In genomic region chr1:183734600-183735036, GRCh38 we compare ENCODE assay signal across 13 cellular contexts.
A peak's percentile ranks its signal among the peaks of the same experiment; 100 is the strongest.
DNase-seq lines count a peak whose midpoint lies in the region; ATAC-seq and TF ChIP-seq lines count a peak whose summit lies in the region.
"Had no signal": no experiment of that assay in that cellular context is flagged by ENCODE, and none has a peak within 500 bp of the region (broad histone marks: within the 10 kb centered on the region; RNA-seq: fewer than 3 reads in every experiment).

No MANE protein-coding gene starts in this region.

- H3K36me3 ChIP-seq in lower lobe of right lung, result no peaks in the 10 kb centered on the region

- H3K4me3 Mint-ChIP-seq in stimulated activated effector memory CD8-positive, alpha-beta T cell treated with anti-CD3 and anti-CD28 coated beads, Interleukin-12 subunit alpha, Interleukin-12 subunit beta, amount 100 ng/mL, for 72 hours, result no peak overlapping the region
- H3K4me3 Mint-ChIP-seq: stimulated activated naive CD8-positive, alpha-beta T cell treated with anti-CD3 and anti-CD28 coated beads, Interleukin-15, amount 100 ng/mL, for 72 hours; T-helper 1 cell treated with Interleukin-12 subunit alpha and Interleukin-12 subunit beta and Interleukin-4 antibody, amounts not matched to agents 30 μg/mL and 1 μg/mL, for 36 hours had no signal

- intact Hi-C loops in lower lobe of right lung (cut with DNase I), result no loop called here

- TF ChIP-seq CTCF in lower lobe of right lung (IDR thresholded peaks at IDR 0.05), result no peak

- H3K9me3 ChIP-seq in lower lobe of right lung, result no peaks in the 10 kb centered on the region

- no peak overlapping the region for H3K4me3 ChIP-seq in lower lobe of right lung

- H3K27ac Mint-ChIP-seq in stimulated activated effector memory CD8-positive, alpha-beta T cell treated with anti-CD3 and anti-CD28 coated beads, Interleukin-12 subunit alpha, Interleukin-12 subunit beta, amount 100 ng/mL, for 72 hours, result no peak overlapping the region
- H3K27ac Mint-ChIP-seq: activated T-helper 2 cell treated with anti-CD3 and anti-CD28 coated beads, Interferon-gamma antibody, Interleukin-2, Interleukin-4, amounts not matched to agents 10 μg/mL and 5 μg/mL and 100 μg/mL, durations not matched to agents 14 hours and 24 hours and 36 hours; T-helper 1 cell treated with Interleukin-12 subunit alpha and Interleukin-12 subunit beta and Interleukin-4 antibody, amounts not matched to agents 30 μg/mL and 1 μg/mL, for 36 hours had no signal

- H3K4me1 ChIP-seq in lower lobe of right lung, result peaks cover 21% of the 10 kb centered on the region

- H3K36me3 Mint-ChIP-seq in stimulated activated effector memory CD8-positive, alpha-beta T cell treated with anti-CD3 and anti-CD28 coated beads, Interleukin-12 subunit alpha, Interleukin-12 subunit beta, amount 100 ng/mL, for 72 hours, result no peaks in the 10 kb centered on the region

- H3K9me3 Mint-ChIP-seq in stimulated activated effector memory CD8-positive, alpha-beta T cell treated with anti-CD3 and anti-CD28 coated beads, Interleukin-12 subunit alpha, Interleukin-12 subunit beta, amount 100 ng/mL, for 72 hours, result no peaks in the 10 kb centered on the region
- H3K9me3 Mint-ChIP-seq: activated T-helper 2 cell treated with anti-CD3 and anti-CD28 coated beads, Interferon-gamma antibody, Interleukin-2, Interleukin-4, amounts not matched to agents 10 μg/mL and 5 μg/mL and 100 μg/mL, durations not matched to agents 14 hours and 24 hours and 36 hours; stimulated activated naive CD8-positive, alpha-beta T cell treated with anti-CD3 and anti-CD28 coated beads, Interleukin-15, amount 100 ng/mL, for 72 hours; T-helper 1 cell treated with Interleukin-12 subunit alpha and Interleukin-12 subunit beta and Interleukin-4 antibody, amounts not matched to agents 30 μg/mL and 1 μg/mL, for 36 hours had no signal

- H3K27ac ChIP-seq in lower lobe of right lung, result peak overlapping the region; percentile 9

- peaks cover 6% of the 10 kb centered on the region for H3K4me1 Mint-ChIP-seq in stimulated activated effector memory CD8-positive, alpha-beta T cell treated with anti-CD3 and anti-CD28 coated beads, Interleukin-12 subunit alpha, Interleukin-12 subunit beta, amount 100 ng/mL, for 72 hours
- H3K4me1 Mint-ChIP-seq: stimulated activated naive CD8-positive, alpha-beta T cell treated with anti-CD3 and anti-CD28 coated beads, Interleukin-15, amount 100 ng/mL, for 72 hours had no signal

- ATAC-seq in lower lobe of right lung (peak; percentile 38 to 57), HG02571 (IDR thresholded peaks at IDR 0.05; ENCODE audit: unreplicated experiment) (no peak)
- no peak for ATAC-seq in stimulated activated effector memory CD8-positive, alpha-beta T cell treated with anti-CD3 and anti-CD28 coated beads, Interleukin-12 subunit alpha, Interleukin-12 subunit beta, amount 100 ng/mL, for 72 hours
- ATAC-seq: esophagus mucosa; stimulated activated naive CD8-positive, alpha-beta T cell treated with anti-CD3 and anti-CD28 coated beads, Interleukin-15, amount 100 ng/mL, for 72 hours had no signal

- DNase-seq in MV-4-11 (lab: John Stamatoyannopoulos, UW) (peak; percentile 10), epidermal melanocyte (ENCODE audit: insufficient read length, low spot score) (peak; percentile 18), lower lobe of right lung (no peak), superior temporal gyrus (ENCODE audit: extremely low spot score) (peak; percentile 55), NCI-H345 treated with DMSO at 0.1 percent for 48 hours (lab: John Stamatoyannopoulos, UW; ENCODE audit: unreplicated experiment) (no peak)
- DNase-seq in stimulated activated effector memory CD8-positive, alpha-beta T cell treated with anti-CD3 and anti-CD28 coated beads, Interleukin-12 subunit alpha, Interleukin-12 subunit beta, amount 100 ng/mL, for 72 hours (ENCODE audit: low spot score in 2 of 2), result no peak
- no peak for DNase-seq in central memory CD4-positive, alpha-beta T cell
- DNase-seq: NCI-H187; stimulated activated naive CD8-positive, alpha-beta T cell treated with anti-CD3 and anti-CD28 coated beads, Interleukin-15, amount 100 ng/mL, for 72 hours had no signal

- no peaks in the 10 kb centered on the region for H3K27me3 ChIP-seq in lower lobe of right lung (ENCODE audit: low read depth)

Comparison
In these comparisons a context has a peak if more than half of its experiments do, and no peak if none do; other contexts are left out.
1. DNase-seq: peak in MV-4-11 (single experiment), epidermal melanocyte (single experiment) and superior temporal gyrus (single experiment); none in lower lobe of right lung (single experiment), stimulated activated effector memory CD8-positive, alpha-beta T cell treated with anti-CD3 and anti-CD28 coated beads, Interleukin-12 subunit alpha, Interleukin-12 subunit beta, amount 100 ng/mL, for 72 hours (0 of 2), central memory CD4-positive, alpha-beta T cell (single experiment) and NCI-H345 treated with DMSO at 0.1 percent for 48 hours (single experiment).
2. ATAC-seq: peak in lower lobe of right lung (2 of 2); none in stimulated activated effector memory CD8-positive, alpha-beta T cell treated with anti-CD3 and anti-CD28 coated beads, Interleukin-12 subunit alpha, Interleukin-12 subunit beta, amount 100 ng/mL, for 72 hours (single experiment) and HG02571 (single experiment).